Comparison of ENCODE assay signal across 10 cellular contexts in genomic region chr1:151144474-151145157, GRCh38. TPM values are rescaled to one million over a fixed set of nuclear protein-coding genes. Genes with fewer than 3 reads are reported as not detected.
A peak's percentile ranks its signal among the peaks of the same experiment; 100 is the strongest.
DNase-seq lines count a peak whose midpoint lies in the region; ATAC-seq, FAIRE-seq and TF ChIP-seq lines count a peak whose summit lies in the region.
"Had no signal": no experiment of that assay in that cellular context is flagged by ENCODE, and none has a peak within 500 bp of the region (broad histone marks: within the 10 kb centered on the region; RNA-seq: fewer than 3 reads in every experiment).

No MANE protein-coding gene starts in this region.

- no peaks in the 10 kb centered on the region for H3K79me2 ChIP-seq in HepG2 (ENCODE audit: insufficient read depth, low read length)

- no peak for TF ChIP-seq EP300 in sigmoid colon (IDR thresholded peaks at IDR 0.05)
- no peak for TF ChIP-seq EP300 in HepG2 (IDR thresholded peaks at IDR 0.05; ENCODE audit: low read depth in 2 of 2, low read length in 2 of 2)
- TF ChIP-seq EP300 in HepG2 (CRISPR knock-in tag; IDR thresholded peaks at IDR 0.05; ENCODE audit: borderline replicate concordance) = no peak

- TF ChIP-seq RAD21 in HepG2 (CRISPR knock-in tag; IDR thresholded peaks at IDR 0.05) = no peak

- TF ChIP-seq POLR2A in sigmoid colon (IDR thresholded peaks at IDR 0.05) (no peak), HepG2 (IDR thresholded peaks at IDR 0.05; ENCODE audit: insufficient read depth in 1 of 2, low read depth in 2 of 2, low read length in 2 of 2) (no peak)

- H3K27me3 Mint-ChIP-seq in activated B cell treated with CpG ODN at 0.5 μM for 24 hours = peaks cover 7% of the 10 kb centered on the region

- CTCF ChIA-PET in activated B cell treated with CpG ODN at 0.5 μM for 24 hours (lab: Charles Lee) = no interaction called here
- CTCF ChIA-PET in HepG2 (lab: Yijun Ruan, JAX; ENCODE audit: low intra/inter-chr PET ratio, low total read pairs) = no interaction called here

- no peaks in the 10 kb centered on the region for H3K9me3 Mint-ChIP-seq in activated B cell treated with CpG ODN at 0.5 μM for 24 hours

- H3K36me3 ChIP-seq in H7 (replicated peaks; ENCODE audit: control insufficient read depth, insufficient read depth, low read length) (no peaks in the 10 kb centered on the region; the same call in 1 of the 2 replicates), sigmoid colon (peaks cover 0 to 4% (median under 1%) of the 10 kb centered on the region in 4 donors), HepG2 (replicated peaks in 1 of 2; ENCODE audit: control insufficient read depth in 1 of 2, insufficient read depth in 2 of 2, low read length in 2 of 2) (no peaks in the 10 kb centered on the region)
- H3K36me3 ChIP-seq in effector memory CD4-positive, alpha-beta T cell (ENCODE audit: control insufficient read depth, insufficient read depth, low read length) = no peaks in the 10 kb centered on the region
- H3K36me3 ChIP-seq: adrenal gland had no signal

- H2AFZ ChIP-seq in HepG2 (ENCODE audit: low read length) = no peak overlapping the region

- H3K4me3 Mint-ChIP-seq in activated B cell treated with CpG ODN at 0.5 μM for 24 hours = peak overlapping the region; percentile 3

- no peak for DNase-seq in H7
- DNase-seq in activated B cell treated with CpG ODN at 0.5 μM for 24 hours = no peak
- DNase-seq in sigmoid colon = no peak
- no peak for DNase-seq in HT-29 (ENCODE audit: low spot score)
- DNase-seq in effector memory CD4-positive, alpha-beta T cell = no peak
- no peak for DNase-seq in HepG2 (ENCODE audit: low spot score)
- DNase-seq: DMS153 had no signal

- H3K27me3 ChIP-seq in H7 (ENCODE audit: control insufficient read depth, insufficient read depth, low read length) = peaks cover 34% of the 10 kb centered on the region
- no peaks in the 10 kb centered on the region for H3K27me3 ChIP-seq in sigmoid colon
- H3K27me3 ChIP-seq in effector memory CD4-positive, alpha-beta T cell (replicated peaks; ENCODE audit: control insufficient read depth, insufficient read depth, low read length, poor library complexity, severe bottlenecking) = no peaks in the 10 kb centered on the region
- H3K27me3 ChIP-seq in HepG2 (ENCODE audit: control insufficient read depth in 1 of 2, insufficient read depth in 2 of 2, low read length in 2 of 2) = no peaks in the 10 kb centered on the region
- H3K27me3 ChIP-seq: adrenal gland had no signal

- no peak for FAIRE-seq in HepG2 (lab: Jason Lieb, UNC)

- H3K4me1 Mint-ChIP-seq in activated B cell treated with CpG ODN at 0.5 μM for 24 hours = peaks cover 18% of the 10 kb centered on the region

- intact Hi-C loops in activated B cell treated with CpG ODN at 0.5 μM for 24 hours (cut with micrococcal nuclease) = no loop called here
- intact Hi-C loops in sigmoid colon (cut with DNase I) = no loop called here
- intact Hi-C loops in HepG2 (cut with micrococcal nuclease; ENCODE audit: unreplicated experiment) = loop anchor here (5.0 kb wide), 1 partner anchor 132 kb away; no protein-coding TSS in a partner anchor

- no TSS peak for BruUV-seq in HepG2 (replicated peaks; lab: Mats Ljungman, UMichigan)

- no peak overlapping the region for H3K4me2 ChIP-seq in HepG2 (ENCODE audit: low read depth, low read length)

- in situ Hi-C loops in HepG2 (cut with HindIII; ENCODE audit: extremely low pct_ligation_motif_present, low pct_unique_long_range_greater_than_20kb) = no loop called here

- H3K27ac ChIP-seq in sigmoid colon (peak overlapping the region; percentile 84 to 87 (median 86)), HepG2 (ENCODE audit: extremely low read length, insufficient read depth, low read length) (no peak overlapping the region)
- H3K27ac ChIP-seq in effector memory CD4-positive, alpha-beta T cell (ENCODE audit: insufficient read depth, low read length, poor library complexity, severe bottlenecking) = no peak overlapping the region
- H3K27ac ChIP-seq: adrenal gland had no signal

- H3K4me3 ChIP-seq in H7 (ENCODE audit: insufficient read depth, low read depth, low read length) (peak overlapping the region; percentile 80; the same call in 1 of the 2 replicates), iPS-18c (ENCODE audit: insufficient read depth, low read depth, low read length) (peak overlapping the region; percentile 67), sigmoid colon (peak overlapping the region in 3 of 4 donors; percentile 75 to 82 (median 82)), HepG2 (replicated peaks in 1 of 3; ENCODE audit: insufficient read depth in 1 of 3, low read depth in 2 of 3, low read length in 3 of 3) (no peak overlapping the region)
- no peak overlapping the region for H3K4me3 ChIP-seq in effector memory CD4-positive, alpha-beta T cell (ENCODE audit: insufficient read depth, low read depth, low read length, poor library complexity, severe bottlenecking)

- no peak for ATAC-seq in activated B cell treated with CpG ODN at 0.5 μM for 24 hours (ENCODE audit: low read depth)
- no peak for ATAC-seq in HG03565 (IDR thresholded peaks at IDR 0.05; ENCODE audit: unreplicated experiment)
- no peak for ATAC-seq in HepG2

- WGBS in sigmoid colon, 2 donors = 71 to 85% methylated on average over 4 of the region's 4 CpGs
- WGBS in HepG2 (ENCODE audit: low lambda C conversion rate) = 100% methylated on average over 2 of the region's 4 CpGs

- POLR2A ChIA-PET in activated B cell treated with CpG ODN at 0.5 μM for 24 hours (lab: Charles Lee) (interaction anchor here (0.5 to 1.4 kb wide), 4 partner anchors 9 to 379 kb away, joined by 3 to 7 read pairs (median 4); partner anchors contain the start of genes CTSS and TNFAIP8L2), HepG2 (lab: Yijun Ruan, JAX) (no interaction called here)

- TF ChIP-seq CTCF in activated B cell treated with CpG ODN at 0.5 μM for 24 hours (IDR thresholded peaks at IDR 0.05) = no peak
- TF ChIP-seq CTCF in sigmoid colon (IDR thresholded peaks at IDR 0.05) = no peak
- TF ChIP-seq CTCF in HepG2 (CRISPR knock-in tag; IDR thresholded peaks at IDR 0.05) = no peak

- peaks cover 0 to 42% (median 28%) of the 10 kb centered on the region in 4 donors for H3K4me1 ChIP-seq in sigmoid colon
- H3K4me1 ChIP-seq in effector memory CD4-positive, alpha-beta T cell (ENCODE audit: control insufficient read depth, insufficient read depth, low read length, poor library complexity, severe bottlenecking) = peaks cover 12% of the 10 kb centered on the region
- H3K4me1 ChIP-seq in HepG2 (ENCODE audit: insufficient read depth, low read length) = peaks cover 33% of the 10 kb centered on the region

- no peaks in the 10 kb centered on the region for H3K9me3 ChIP-seq in iPS-18c (ENCODE audit: control insufficient read depth, insufficient read depth, low read length)
- no peaks in the 10 kb centered on the region for H3K9me3 ChIP-seq in sigmoid colon
- H3K9me3 ChIP-seq in effector memory CD4-positive, alpha-beta T cell (ENCODE audit: control insufficient read depth, low read length) = no peaks in the 10 kb centered on the region
- H3K9me3 ChIP-seq in HepG2 (ENCODE audit: low read length) = no peaks in the 10 kb centered on the region
- H3K9me3 ChIP-seq: adrenal gland had no signal

- no peak overlapping the region for H3K27ac Mint-ChIP-seq in activated B cell treated with CpG ODN at 0.5 μM for 24 hours

- no peaks in the 10 kb centered on the region for H4K20me1 ChIP-seq in HepG2 (ENCODE audit: insufficient read depth, low read length)

- no peaks in the 10 kb centered on the region for H3K36me3 Mint-ChIP-seq in activated B cell treated with CpG ODN at 0.5 μM for 24 hours (ENCODE audit: low read depth)

- H3K9ac ChIP-seq in HepG2 (ENCODE audit: insufficient read depth, low read depth, low read length) = no peak overlapping the region

RNA-seq across cellular contexts. Expression of gene SEMA6C, which starts 1.8 kb away (rescaled TPM):
- total RNA-seq in H7 (2014; rRNA removed; shearing (Covaris generic)) = 6.1 and 8.0 TPM in 2 replicates
- total RNA-seq in activated B cell treated with CpG ODN at 0.5 μM for 24 hours (0.59 and 0.67 TPM in 2 replicates), sigmoid colon (10 to 100 TPM in 2 of 4 donors, 1 to 10 TPM in 2; 5.0 to 20.6 (median 7.8) TPM), HepG2 (2016; rRNA removed; fragmentation: Illumina TruSeq; extraction: Trizol) (0.80 and 1.4 TPM in 2 replicates)
- polyA plus RNA-seq in sigmoid colon (1 to 10 TPM in 2 of 3 donors, under 1 TPM in 1; 0.23 to 4.1 (median 1.2) TPM), HepG2 (2011; rRNA removed) (2.9 and 4.2 TPM in 2 replicates)
- total RNA-seq in HT-29 (2014; rRNA removed; shearing (Covaris generic)) = 0.13 TPM in 1 of 2 replicates, not detected in the other
- 0.18 and 0.91 TPM in 2 replicates for total RNA-seq in HepG2 (2016; cell fraction: cytosol; rRNA removed; fragmentation: Illumina TruSeq; extraction: Trizol; ENCODE audit: low read depth)
- total RNA-seq in HepG2 (2016; cell fraction: insoluble cytoplasmic fraction; rRNA removed; fragmentation: Illumina TruSeq; extraction: Trizol) = 0.36 and 1.7 TPM in 2 replicates
- 0.90 and 1.2 TPM in 2 replicates for total RNA-seq in HepG2 (2016; cell fraction: membrane; rRNA removed; fragmentation: Illumina TruSeq; extraction: Trizol)
- 1.4 and 2.4 TPM in 2 replicates for total RNA-seq in HepG2 (2016; cell fraction: nucleus; rRNA removed; fragmentation: Illumina TruSeq; extraction: Trizol)
- 2.1 and 2.4 TPM in 2 replicates for polyA plus RNA-seq in HepG2 (2011; cell fraction: cytosol; rRNA removed)
- 26.7 and 30.1 TPM in 2 replicates for polyA plus RNA-seq in HepG2 (2011; cell fraction: nucleus; rRNA removed)
- 3.9 and 7.8 TPM in 2 replicates for polyA plus RNA-seq in HepG2 (2012)
- polyA plus RNA-seq in HepG2 (2016; cell fraction: cytosol; fragmentation: Illumina TruSeq; extraction: Trizol; ENCODE audit: low read depth) = 0.38 and 0.52 TPM in 2 replicates
- polyA plus RNA-seq in HepG2 (2016; cell fraction: insoluble cytoplasmic fraction; fragmentation: Illumina TruSeq; extraction: Trizol; ENCODE audit: low read depth) = 0.48 and 0.49 TPM in 2 replicates
- polyA plus RNA-seq in HepG2 (2016; cell fraction: membrane; fragmentation: Illumina TruSeq; extraction: Trizol; ENCODE audit: low read depth) = 0.21 and 0.29 TPM in 2 replicates
- 9.7 and 11.7 TPM in 2 replicates for polyA plus RNA-seq in HepG2 (2016; cell fraction: nucleus; fragmentation: Illumina TruSeq; extraction: Trizol; ENCODE audit: insufficient read depth, low read depth)
- polyA minus RNA-seq in HepG2 (2011; rRNA and poly(A)+ RNA removed; ENCODE audit: low replicate concordance) = 5.1 and 8.8 TPM in 2 replicates
- 2.0 and 2.4 TPM in 2 replicates for polyA minus RNA-seq in HepG2 (2011; cell fraction: cytosol; rRNA and poly(A)+ RNA removed)
- polyA minus RNA-seq in HepG2 (2011; cell fraction: nucleus; rRNA and poly(A)+ RNA removed) = 6.8 and 8.5 TPM in 2 replicates

RNA-seq across cellular contexts. Expression of gene TNFAIP8L2, which starts 11.8 kb away (rescaled TPM):
- 0.14 and 0.15 TPM in 2 replicates for total RNA-seq in H7 (2014; rRNA removed; shearing (Covaris generic))
- total RNA-seq in activated B cell treated with CpG ODN at 0.5 μM for 24 hours (8.5 and 9.3 TPM in 2 replicates), sigmoid colon (1 to 10 TPM; 1.9 to 9.5 (median 7.5) TPM), HepG2 (2016; rRNA removed; fragmentation: Illumina TruSeq; extraction: Trizol) (not detected in 2 replicates)
- polyA plus RNA-seq in sigmoid colon (10 to 100 TPM; 11.4 to 12.7 (median 12.6) TPM), HepG2 (2011; rRNA removed) (not detected in 2 replicates)
- not detected in 2 replicates for total RNA-seq in HT-29 (2014; rRNA removed; shearing (Covaris generic))
- not detected in 2 replicates for total RNA-seq in HepG2 (2016; cell fraction: cytosol; rRNA removed; fragmentation: Illumina TruSeq; extraction: Trizol; ENCODE audit: low read depth)
- total RNA-seq in HepG2 (2016; cell fraction: insoluble cytoplasmic fraction; rRNA removed; fragmentation: Illumina TruSeq; extraction: Trizol) = not detected in 2 replicates
- total RNA-seq in HepG2 (2016; cell fraction: membrane; rRNA removed; fragmentation: Illumina TruSeq; extraction: Trizol) = not detected in 2 replicates
- not detected in 2 replicates for total RNA-seq in HepG2 (2016; cell fraction: nucleus; rRNA removed; fragmentation: Illumina TruSeq; extraction: Trizol)
- polyA plus RNA-seq in HepG2 (2011; cell fraction: cytosol; rRNA removed) = not detected in 2 replicates
- not detected in 2 replicates for polyA plus RNA-seq in HepG2 (2011; cell fraction: nucleus; rRNA removed)
- 0.12 and 0.27 TPM in 2 replicates for polyA plus RNA-seq in HepG2 (2012)
- not detected in 2 replicates for polyA plus RNA-seq in HepG2 (2016; cell fraction: cytosol; fragmentation: Illumina TruSeq; extraction: Trizol; ENCODE audit: low read depth)
- not detected in 2 replicates for polyA plus RNA-seq in HepG2 (2016; cell fraction: insoluble cytoplasmic fraction; fragmentation: Illumina TruSeq; extraction: Trizol; ENCODE audit: low read depth)
- polyA plus RNA-seq in HepG2 (2016; cell fraction: membrane; fragmentation: Illumina TruSeq; extraction: Trizol; ENCODE audit: low read depth) = not detected in 2 replicates
- not detected in 2 replicates for polyA plus RNA-seq in HepG2 (2016; cell fraction: nucleus; fragmentation: Illumina TruSeq; extraction: Trizol; ENCODE audit: insufficient read depth, low read depth)
- not detected in 2 replicates for polyA minus RNA-seq in HepG2 (2011; rRNA and poly(A)+ RNA removed; ENCODE audit: low replicate concordance)
- polyA minus RNA-seq in HepG2 (2011; cell fraction: cytosol; rRNA and poly(A)+ RNA removed) = not detected in 2 replicates
- polyA minus RNA-seq in HepG2 (2011; cell fraction: nucleus; rRNA and poly(A)+ RNA removed) = not detected in 2 replicates

RNA-seq across cellular contexts. Expression of gene LYSMD1, which starts 21.1 kb away (rescaled TPM):
- 20.0 and 22.5 TPM in 2 replicates for total RNA-seq in H7 (2014; rRNA removed; shearing (Covaris generic))
- total RNA-seq in activated B cell treated with CpG ODN at 0.5 μM for 24 hours (4.9 and 5.4 TPM in 2 replicates), sigmoid colon (10 to 100 TPM; 15.5 to 22.7 (median 19.0) TPM), HepG2 (2016; rRNA removed; fragmentation: Illumina TruSeq; extraction: Trizol) (3.8 TPM in 2 replicates)
- polyA plus RNA-seq in sigmoid colon (1 to 10 TPM; 4.2 to 7.9 (median 7.8) TPM), HepG2 (2011; rRNA removed) (4.6 and 4.8 TPM in 2 replicates)
- total RNA-seq in HT-29 (2014; rRNA removed; shearing (Covaris generic)) = 0.43 and 0.60 TPM in 2 replicates
- 0.97 and 1.5 TPM in 2 replicates for total RNA-seq in HepG2 (2016; cell fraction: cytosol; rRNA removed; fragmentation: Illumina TruSeq; extraction: Trizol; ENCODE audit: low read depth)
- total RNA-seq in HepG2 (2016; cell fraction: insoluble cytoplasmic fraction; rRNA removed; fragmentation: Illumina TruSeq; extraction: Trizol) = 4.2 and 4.6 TPM in 2 replicates
- total RNA-seq in HepG2 (2016; cell fraction: membrane; rRNA removed; fragmentation: Illumina TruSeq; extraction: Trizol) = 2.6 and 2.8 TPM in 2 replicates
- total RNA-seq in HepG2 (2016; cell fraction: nucleus; rRNA removed; fragmentation: Illumina TruSeq; extraction: Trizol) = 1.9 and 3.5 TPM in 2 replicates
- 4.2 and 4.4 TPM in 2 replicates for polyA plus RNA-seq in HepG2 (2011; cell fraction: cytosol; rRNA removed)
- 4.2 and 5.0 TPM in 2 replicates for polyA plus RNA-seq in HepG2 (2011; cell fraction: nucleus; rRNA removed)
- 4.3 and 6.0 TPM in 2 replicates for polyA plus RNA-seq in HepG2 (2012)
- 0.29 and 0.60 TPM in 2 replicates for polyA plus RNA-seq in HepG2 (2016; cell fraction: cytosol; fragmentation: Illumina TruSeq; extraction: Trizol; ENCODE audit: low read depth)
- polyA plus RNA-seq in HepG2 (2016; cell fraction: insoluble cytoplasmic fraction; fragmentation: Illumina TruSeq; extraction: Trizol; ENCODE audit: low read depth) = 4.1 and 6.6 TPM in 2 replicates
- 1.2 and 1.4 TPM in 2 replicates for polyA plus RNA-seq in HepG2 (2016; cell fraction: membrane; fragmentation: Illumina TruSeq; extraction: Trizol; ENCODE audit: low read depth)
- polyA plus RNA-seq in HepG2 (2016; cell fraction: nucleus; fragmentation: Illumina TruSeq; extraction: Trizol; ENCODE audit: insufficient read depth, low read depth) = 3.3 and 4.5 TPM in 2 replicates
- polyA minus RNA-seq in HepG2 (2011; rRNA and poly(A)+ RNA removed; ENCODE audit: low replicate concordance) = 6.4 and 8.2 TPM in 2 replicates
- polyA minus RNA-seq in HepG2 (2011; cell fraction: cytosol; rRNA and poly(A)+ RNA removed) = 4.5 and 7.3 TPM in 2 replicates
- 8.2 and 9.5 TPM in 2 replicates for polyA minus RNA-seq in HepG2 (2011; cell fraction: nucleus; rRNA and poly(A)+ RNA removed)

RNA-seq across cellular contexts. Expression of gene SCNM1, which starts 21.3 kb away (rescaled TPM):
- total RNA-seq in H7 (2014; rRNA removed; shearing (Covaris generic)) = 76.1 and 78.8 TPM in 2 replicates
- total RNA-seq in activated B cell treated with CpG ODN at 0.5 μM for 24 hours = 52.8 and 58.2 TPM in 2 replicates
- 10 to 100 TPM; 17.5 to 24.2 (median 19.8) TPM for total RNA-seq in sigmoid colon
- polyA plus RNA-seq in sigmoid colon = 10 to 100 TPM; 35.4 to 42.4 (median 35.6) TPM
- total RNA-seq in HT-29 (2014; rRNA removed; shearing (Covaris generic)) = 37.6 and 48.4 TPM in 2 replicates
- 31.5 and 32.5 TPM in 2 replicates for total RNA-seq in HepG2 (2016; rRNA removed; fragmentation: Illumina TruSeq; extraction: Trizol)
- total RNA-seq in HepG2 (2016; cell fraction: cytosol; rRNA removed; fragmentation: Illumina TruSeq; extraction: Trizol; ENCODE audit: low read depth) = 23.8 and 23.9 TPM in 2 replicates
- 31.6 and 33.4 TPM in 2 replicates for total RNA-seq in HepG2 (2016; cell fraction: insoluble cytoplasmic fraction; rRNA removed; fragmentation: Illumina TruSeq; extraction: Trizol)
- total RNA-seq in HepG2 (2016; cell fraction: membrane; rRNA removed; fragmentation: Illumina TruSeq; extraction: Trizol) = 17.9 and 18.4 TPM in 2 replicates
- total RNA-seq in HepG2 (2016; cell fraction: nucleus; rRNA removed; fragmentation: Illumina TruSeq; extraction: Trizol) = 15.4 and 17.5 TPM in 2 replicates
- 16.3 and 17.5 TPM in 2 replicates for polyA plus RNA-seq in HepG2 (2011; rRNA removed)
- polyA plus RNA-seq in HepG2 (2011; cell fraction: cytosol; rRNA removed) = 9.5 and 10.7 TPM in 2 replicates
- 19.4 and 25.2 TPM in 2 replicates for polyA plus RNA-seq in HepG2 (2011; cell fraction: nucleus; rRNA removed)
- 20.2 and 21.0 TPM in 2 replicates for polyA plus RNA-seq in HepG2 (2012)
- polyA plus RNA-seq in HepG2 (2016; cell fraction: cytosol; fragmentation: Illumina TruSeq; extraction: Trizol; ENCODE audit: low read depth) = 20.0 and 20.1 TPM in 2 replicates
- 32.9 and 37.1 TPM in 2 replicates for polyA plus RNA-seq in HepG2 (2016; cell fraction: insoluble cytoplasmic fraction; fragmentation: Illumina TruSeq; extraction: Trizol; ENCODE audit: low read depth)
- polyA plus RNA-seq in HepG2 (2016; cell fraction: membrane; fragmentation: Illumina TruSeq; extraction: Trizol; ENCODE audit: low read depth) = 16.4 and 19.5 TPM in 2 replicates
- polyA plus RNA-seq in HepG2 (2016; cell fraction: nucleus; fragmentation: Illumina TruSeq; extraction: Trizol; ENCODE audit: insufficient read depth, low read depth) = 33.6 and 40.3 TPM in 2 replicates
- polyA minus RNA-seq in HepG2 (2011; rRNA and poly(A)+ RNA removed; ENCODE audit: low replicate concordance) = 5.6 and 16.1 TPM in 2 replicates
- polyA minus RNA-seq in HepG2 (2011; cell fraction: cytosol; rRNA and poly(A)+ RNA removed) = 3.4 and 5.4 TPM in 2 replicates
- polyA minus RNA-seq in HepG2 (2011; cell fraction: nucleus; rRNA and poly(A)+ RNA removed) = 5.4 and 8.8 TPM in 2 replicates

RNA-seq across cellular contexts. Expression of gene TMOD4, which starts 31.2 kb away (rescaled TPM):
- 0.80 TPM in 1 of 2 replicates, not detected in the other for total RNA-seq in H7 (2014; rRNA removed; shearing (Covaris generic))
- total RNA-seq in activated B cell treated with CpG ODN at 0.5 μM for 24 hours (3.8 and 4.4 TPM in 2 replicates), sigmoid colon (1 to 10 TPM in 1 of 4 donors, not detected in 3; 1.1 TPM), HepG2 (2016; rRNA removed; fragmentation: Illumina TruSeq; extraction: Trizol) (not detected in 2 replicates)
- polyA plus RNA-seq in sigmoid colon (1 to 10 TPM in 1 of 3 donors, under 1 TPM in 1, not detected in 1; 0.07 to 2.1 TPM), HepG2 (2011; rRNA removed) (0.61 and 0.66 TPM in 2 replicates)
- total RNA-seq in HT-29 (2014; rRNA removed; shearing (Covaris generic)) = not detected in 2 replicates
- 0.62 TPM in 1 of 2 replicates, not detected in the other for total RNA-seq in HepG2 (2016; cell fraction: cytosol; rRNA removed; fragmentation: Illumina TruSeq; extraction: Trizol; ENCODE audit: low read depth)
- total RNA-seq in HepG2 (2016; cell fraction: insoluble cytoplasmic fraction; rRNA removed; fragmentation: Illumina TruSeq; extraction: Trizol) = 0.39 TPM in 1 of 2 replicates, not detected in the other
- total RNA-seq in HepG2 (2016; cell fraction: membrane; rRNA removed; fragmentation: Illumina TruSeq; extraction: Trizol) = not detected in 2 replicates
- not detected in 2 replicates for total RNA-seq in HepG2 (2016; cell fraction: nucleus; rRNA removed; fragmentation: Illumina TruSeq; extraction: Trizol)
- 0.09 and 0.12 TPM in 2 replicates for polyA plus RNA-seq in HepG2 (2011; cell fraction: cytosol; rRNA removed)
- polyA plus RNA-seq in HepG2 (2011; cell fraction: nucleus; rRNA removed) = 0.37 TPM in 1 of 2 replicates, not detected in the other
- polyA plus RNA-seq in HepG2 (2012) = 0.31 TPM in 1 of 2 replicates, not detected in the other
- polyA plus RNA-seq in HepG2 (2016; cell fraction: cytosol; fragmentation: Illumina TruSeq; extraction: Trizol; ENCODE audit: low read depth) = not detected in 2 replicates
- not detected in 2 replicates for polyA plus RNA-seq in HepG2 (2016; cell fraction: insoluble cytoplasmic fraction; fragmentation: Illumina TruSeq; extraction: Trizol; ENCODE audit: low read depth)
- not detected in 2 replicates for polyA plus RNA-seq in HepG2 (2016; cell fraction: membrane; fragmentation: Illumina TruSeq; extraction: Trizol; ENCODE audit: low read depth)
- polyA plus RNA-seq in HepG2 (2016; cell fraction: nucleus; fragmentation: Illumina TruSeq; extraction: Trizol; ENCODE audit: insufficient read depth, low read depth) = not detected in 2 replicates
- polyA minus RNA-seq in HepG2 (2011; rRNA and poly(A)+ RNA removed; ENCODE audit: low replicate concordance) = not detected in 2 replicates
- not detected in 2 replicates for polyA minus RNA-seq in HepG2 (2011; cell fraction: cytosol; rRNA and poly(A)+ RNA removed)
- polyA minus RNA-seq in HepG2 (2011; cell fraction: nucleus; rRNA and poly(A)+ RNA removed) = not detected in 2 replicates

Comparison
In these comparisons a context has a peak if more than half of its experiments do, and no peak if none do; other contexts are left out.
1. H3K4me3 ChIP-seq: peak in H7 (single experiment), iPS-18c (single experiment) and sigmoid colon (3 of 4); none in effector memory CD4-positive, alpha-beta T cell (single experiment) and HepG2 (0 of 3).
2. H3K27ac ChIP-seq: peak in sigmoid colon (4 of 4); none in effector memory CD4-positive, alpha-beta T cell (single experiment) and HepG2 (single experiment).